Comparison of ENCODE assay signal across 22 cellular contexts in the genomic region with DNA sequence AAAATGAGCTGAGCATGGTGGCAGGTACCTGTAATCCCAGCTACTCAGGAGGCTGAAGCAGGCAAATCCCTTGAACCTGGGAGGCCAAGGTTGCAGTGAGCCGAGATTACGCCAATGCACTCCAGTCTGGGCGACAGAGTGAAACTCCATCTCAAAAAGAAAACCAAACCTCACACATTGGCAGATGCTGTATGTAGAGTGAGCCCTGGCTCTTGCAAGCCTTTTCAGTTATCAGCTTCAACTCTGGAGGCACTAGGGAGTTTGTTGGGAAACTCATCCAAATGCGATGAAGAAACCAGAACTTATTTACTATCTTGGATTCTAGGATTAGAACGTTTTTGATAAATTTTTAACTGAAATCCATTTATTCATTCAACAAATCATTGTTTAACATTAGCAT. TPM values are rescaled to one million over a fixed set of nuclear protein-coding genes. Genes with fewer than 3 reads are reported as not detected.
DNase-seq lines count a peak whose midpoint lies in the region; ATAC-seq, FAIRE-seq and TF ChIP-seq lines count a peak whose summit lies in the region.
"Had no signal": no experiment of that assay in that cellular context is flagged by ENCODE, and none has a peak within 500 bp of the region (broad histone marks: within the 10 kb centered on the region; RNA-seq: fewer than 3 reads in every experiment).

No MANE protein-coding gene starts in this region.

- H3K4me1 ChIP-seq in right lobe of liver (peaks cover 0 to 15% (median 0%) of the 10 kb centered on the region in 4 donors), HepG2 (ENCODE audit: insufficient read depth, low read length) (no peaks in the 10 kb centered on the region)
- H3K4me1 ChIP-seq: A549, Caco-2 had no signal

- no TSS peak for BruUV-seq in HepG2 (replicated peaks; lab: Mats Ljungman, UMichigan)

- H3K27me3 Mint-ChIP-seq in WTC11 (ENCODE audit: low read depth): no peaks in the 10 kb centered on the region
- H3K27me3 Mint-ChIP-seq: B cell; CD4-positive, alpha-beta T cell had no signal

- no peak for TF ChIP-seq RAD21 in HepG2 (CRISPR knock-in tag; IDR thresholded peaks at IDR 0.05)

- H3K9me3 ChIP-seq in right lobe of liver: no peaks in the 10 kb centered on the region
- H3K9me3 ChIP-seq in HepG2 (ENCODE audit: low read length): no peaks in the 10 kb centered on the region
- H3K9me3 ChIP-seq in MG63: no peaks in the 10 kb centered on the region
- H3K9me3 ChIP-seq: A549; BLaER1 treated with 17β-estradiol and CSF1 and Interleukin-3, amounts not matched to agents 10 nM and 100 nM; Caco-2 had no signal

- no peak overlapping the region for H3K4me3 ChIP-seq in right lobe of liver
- no peak overlapping the region for H3K4me3 ChIP-seq in HepG2 (replicated peaks in 1 of 3; ENCODE audit: insufficient read depth in 1 of 3, low read depth in 2 of 3, low read length in 3 of 3)
- H3K4me3 ChIP-seq in MG63: no peak overlapping the region
- H3K4me3 ChIP-seq: A549; BLaER1 treated with 17β-estradiol and CSF1 and Interleukin-3, amounts not matched to agents 10 nM and 100 nM had no signal

- no peak overlapping the region for H3K9ac ChIP-seq in HepG2 (ENCODE audit: insufficient read depth, low read depth, low read length)
- H3K9ac ChIP-seq: BLaER1 treated with 17β-estradiol and CSF1 and Interleukin-3, amounts not matched to agents 10 nM and 100 nM had no signal

- CTCF ChIA-PET in HepG2 (lab: Yijun Ruan, JAX; ENCODE audit: low intra/inter-chr PET ratio, low total read pairs): no interaction called here
- CTCF ChIA-PET in WTC11 (lab: Charles Lee): interaction anchor here (0.5 to 1.0 kb wide), 2 partner anchors 89 to 301 kb away, joined by 3 read pairs; no protein-coding TSS in a partner anchor

- DNase-seq in right lobe of liver (peak in 1 of 3 donors; percentile 47), HepG2 (ENCODE audit: low spot score) (no peak), WTC11 (ENCODE audit: low spot score) (no peak), left lobe of liver (ENCODE audit: low spot score) (no peak), NK-92 (lab: John Stamatoyannopoulos, UW; ENCODE audit: unreplicated experiment) (no peak), MG63 (no peak)
- DNase-seq: AML-193; Caco-2; Calu3; CD4-positive, alpha-beta T cell; CD8-positive, alpha-beta T cell; DMS79 treated with DMSO at 0.1 percent for 48 hours; GF-D8 had no signal

- WGBS in right lobe of liver (ENCODE audit: insufficient coverage, low coverage, low lambda C conversion rate, missing lambda C conversion rate): 59% methylated on average over 5 of the region's 5 CpGs
- 93% methylated on average over 5 of the region's 5 CpGs for WGBS in HepG2 (ENCODE audit: low lambda C conversion rate)

- H3K9me3 Mint-ChIP-seq in WTC11: no peaks in the 10 kb centered on the region
- H3K9me3 Mint-ChIP-seq: CD4-positive, alpha-beta T cell; CD8-positive, alpha-beta T cell had no signal

- H2AFZ ChIP-seq in HepG2 (ENCODE audit: low read length): no peak overlapping the region

- intact Hi-C loops in right lobe of liver (cut with DNase I) (no loop called here), HepG2 (cut with micrococcal nuclease; ENCODE audit: unreplicated experiment) (no loop called here)

- no peaks in the 10 kb centered on the region for H4K20me1 ChIP-seq in HepG2 (ENCODE audit: insufficient read depth, low read length)

- H3K4me1 Mint-ChIP-seq in WTC11: peaks cover 56% of the 10 kb centered on the region
- H3K4me1 Mint-ChIP-seq: B cell had no signal

- POLR2A ChIA-PET in HepG2 (lab: Yijun Ruan, JAX) (no interaction called here), WTC11 (lab: Charles Lee) (no interaction called here)

- no peaks in the 10 kb centered on the region for H3K79me2 ChIP-seq in HepG2 (ENCODE audit: insufficient read depth, low read length)

- no peak overlapping the region for H3K4me2 ChIP-seq in HepG2 (ENCODE audit: low read depth, low read length)
- H3K4me2 ChIP-seq: A549; BLaER1 treated with 17β-estradiol and CSF1 and Interleukin-3, amounts not matched to agents 10 nM and 100 nM had no signal

- peaks cover 0 to 8% (median 0%) of the 10 kb centered on the region in 4 donors for H3K36me3 ChIP-seq in right lobe of liver
- H3K36me3 ChIP-seq in HepG2 (replicated peaks in 1 of 2; ENCODE audit: control insufficient read depth in 1 of 2, insufficient read depth in 2 of 2, low read length in 2 of 2): peaks cover 4 to 36% of the 10 kb centered on the region in 2 experiments
- peaks cover 72% of the 10 kb centered on the region for H3K36me3 ChIP-seq in MG63

- no peaks in the 10 kb centered on the region for H3K27me3 ChIP-seq in right lobe of liver
- H3K27me3 ChIP-seq in HepG2 (ENCODE audit: control insufficient read depth in 1 of 2, insufficient read depth in 2 of 2, low read length in 2 of 2): no peaks in the 10 kb centered on the region
- no peaks in the 10 kb centered on the region for H3K27me3 ChIP-seq in MG63
- H3K27me3 ChIP-seq: BLaER1 treated with 17β-estradiol and CSF1 and Interleukin-3, amounts not matched to agents 10 nM and 100 nM had no signal

- in situ Hi-C loops in HepG2 (cut with HindIII; ENCODE audit: extremely low pct_ligation_motif_present, low pct_unique_long_range_greater_than_20kb): no loop called here

- peak; percentile 49 to 93 (median 58) for ATAC-seq in right lobe of liver
- no peak for ATAC-seq in HepG2
- peak; percentile 36; the same call in 1 of the 2 replicates for ATAC-seq in WTC11
- ATAC-seq in left lobe of liver: peak; percentile 92
- ATAC-seq: A549; CD8-positive, alpha-beta T cell had no signal

- TF ChIP-seq POLR2A in right lobe of liver (IDR thresholded peaks at IDR 0.05) (no peak), HepG2 (IDR thresholded peaks at IDR 0.05; ENCODE audit: insufficient read depth in 1 of 2, low read depth in 2 of 2, low read length in 2 of 2) (no peak)

- TF ChIP-seq EP300 in HepG2 (IDR thresholded peaks at IDR 0.05; ENCODE audit: low read depth in 2 of 2, low read length in 2 of 2) (no peak), HepG2 (CRISPR knock-in tag; IDR thresholded peaks at IDR 0.05; ENCODE audit: borderline replicate concordance) (no peak)

- TF ChIP-seq CTCF in right lobe of liver (IDR thresholded peaks at IDR 0.05): no peak
- TF ChIP-seq CTCF in HepG2 (CRISPR knock-in tag; IDR thresholded peaks at IDR 0.05): no peak
- TF ChIP-seq CTCF in WTC11 (IDR thresholded peaks at IDR 0.05): no peak

- peaks cover 34% of the 10 kb centered on the region for H3K36me3 Mint-ChIP-seq in WTC11

- H3K4me3 Mint-ChIP-seq in WTC11: no peak overlapping the region
- H3K4me3 Mint-ChIP-seq: B cell; CD4-positive, alpha-beta T cell; CD8-positive, alpha-beta T cell had no signal

- H3K27ac ChIP-seq in right lobe of liver (peak overlapping the region in 1 of 3 donors; percentile 25), HepG2 (ENCODE audit: extremely low read length, insufficient read depth, low read length) (no peak overlapping the region)
- H3K27ac ChIP-seq: 22Rv1; A549; BLaER1 treated with 17β-estradiol and CSF1 and Interleukin-3, amounts not matched to agents 10 nM and 100 nM; C4-2B had no signal

- peak overlapping the region; percentile 48; the same call in 1 of the 2 replicates for H3K27ac Mint-ChIP-seq in WTC11
- H3K27ac Mint-ChIP-seq: B cell; CD4-positive, alpha-beta T cell; CD8-positive, alpha-beta T cell had no signal

- FAIRE-seq in HepG2 (lab: Jason Lieb, UNC): no peak
- FAIRE-seq: A549, D721Med, G401.6, GM12891, GM19239 had no signal

TF ChIP-seq in HepG2, 621 proteins besides CTCF, POLR2A, EP300 and RAD21 (continues in another document):
- TF ChIP-seq FOSL2 (CRISPR knock-in tag; IDR thresholded peaks at IDR 0.05) (no peak), PLRG1 (conservative IDR thresholded peaks at IDR 0.05) (no peak), HCFC1 (IDR thresholded peaks at IDR 0.05; ENCODE audit: low read depth, low read length) (no peak)

RNA-seq across cellular contexts. Expression of a gene that starts 56.9 kb away (rescaled TPM):
- total RNA-seq in right lobe of liver (1 to 10 TPM in 5 of 6 experiments, under 1 TPM in 1; 0.31 to 2.8 (median 2.3) TPM), HepG2 (2016; rRNA removed; fragmentation: Illumina TruSeq; extraction: Trizol) (11.0 TPM in 2 replicates), WTC11 (2021) (17.4 to 25.4 TPM (median 25.3 TPM) in 3 replicates), left lobe of liver (2.3 TPM)
- 6.7 and 7.7 TPM in 2 replicates for total RNA-seq in HepG2 (2016; cell fraction: cytosol; rRNA removed; fragmentation: Illumina TruSeq; extraction: Trizol; ENCODE audit: low read depth)
- 9.5 and 11.0 TPM in 2 replicates for total RNA-seq in HepG2 (2016; cell fraction: insoluble cytoplasmic fraction; rRNA removed; fragmentation: Illumina TruSeq; extraction: Trizol)
- total RNA-seq in HepG2 (2016; cell fraction: membrane; rRNA removed; fragmentation: Illumina TruSeq; extraction: Trizol): 22.4 and 23.7 TPM in 2 replicates
- 5.6 and 6.2 TPM in 2 replicates for total RNA-seq in HepG2 (2016; cell fraction: nucleus; rRNA removed; fragmentation: Illumina TruSeq; extraction: Trizol)
- 7.5 and 8.8 TPM in 2 replicates for polyA plus RNA-seq in HepG2 (2011; rRNA removed)
- polyA plus RNA-seq in HepG2 (2011; cell fraction: cytosol; rRNA removed): 5.6 and 9.6 TPM in 2 replicates
- 7.2 and 7.9 TPM in 2 replicates for polyA plus RNA-seq in HepG2 (2011; cell fraction: nucleus; rRNA removed)
- 7.8 and 8.4 TPM in 2 replicates for polyA plus RNA-seq in HepG2 (2012)
- 10.8 and 10.9 TPM in 2 replicates for polyA plus RNA-seq in HepG2 (2016; cell fraction: cytosol; fragmentation: Illumina TruSeq; extraction: Trizol; ENCODE audit: low read depth)
- polyA plus RNA-seq in HepG2 (2016; cell fraction: insoluble cytoplasmic fraction; fragmentation: Illumina TruSeq; extraction: Trizol; ENCODE audit: low read depth): 11.0 and 13.4 TPM in 2 replicates
- 23.2 and 26.5 TPM in 2 replicates for polyA plus RNA-seq in HepG2 (2016; cell fraction: membrane; fragmentation: Illumina TruSeq; extraction: Trizol; ENCODE audit: low read depth)
- 9.0 and 10.2 TPM in 2 replicates for polyA plus RNA-seq in HepG2 (2016; cell fraction: nucleus; fragmentation: Illumina TruSeq; extraction: Trizol; ENCODE audit: insufficient read depth, low read depth)
- 31.4 TPM in 1 of 2 replicates, not detected in the other for polyA minus RNA-seq in HepG2 (2011; rRNA and poly(A)+ RNA removed; ENCODE audit: low replicate concordance)
- 7.5 and 10.6 TPM in 2 replicates for polyA minus RNA-seq in HepG2 (2011; cell fraction: cytosol; rRNA and poly(A)+ RNA removed)
- 5.0 and 7.1 TPM in 2 replicates for polyA minus RNA-seq in HepG2 (2011; cell fraction: nucleus; rRNA and poly(A)+ RNA removed)
- total RNA-seq in MG63 (2014; rRNA removed; shearing (Covaris generic); ENCODE audit: low replicate concordance): 1.2 and 2.6 TPM in 2 replicates
- total RNA-seq: B cell had no signal
